Comparison of ENCODE assay signal across 1 cellular context in genomic region chr21:32368386-32368785, GRCh38.
TF ChIP-seq lines count a peak whose summit lies in the region.

No MANE protein-coding gene starts in this region.

TF ChIP-seq in endothelial cell of umbilical vein, 7 proteins besides CTCF, POLR2A, EP300 and RAD21:
- TF ChIP-seq MAX (IDR thresholded peaks at IDR 0.05; ENCODE audit: insufficient read depth, insufficient read length) = no peak
- no peak for TF ChIP-seq JUN (IDR thresholded peaks at IDR 0.05; ENCODE audit: borderline replicate concordance, insufficient read depth, insufficient read length, low read depth)
- TF ChIP-seq POLR2AphosphoS5 (IDR thresholded peaks at IDR 0.05; ENCODE audit: insufficient read depth, low read depth, low read length) = no peak
